ENCODE assay signal across 23 cellular contexts in genomic region chr7:7395785-7396184, GRCh38.
DNase-seq lines count a peak whose midpoint lies in the region; ATAC-seq, FAIRE-seq and TF ChIP-seq lines count a peak whose summit lies in the region.
"Had no signal": no experiment of that assay in that cellular context is flagged by ENCODE, and none has a peak within 500 bp of the region (broad histone marks: within the 10 kb centered on the region; RNA-seq: fewer than 3 reads in every experiment).

No MANE protein-coding gene starts in this region.

- intact Hi-C loops in right lobe of liver (cut with DNase I), result no loop called here

- no peaks in the 10 kb centered on the region for H3K9me3 ChIP-seq in right lobe of liver

- FAIRE-seq in islet of Langerhans (lab: Jason Lieb, UNC), result peak; percentile 5
- FAIRE-seq: G401.6, HTR-8/SVneo, K562 had no signal

- no peak overlapping the region for H3K4me3 ChIP-seq in right lobe of liver
- H3K4me3 ChIP-seq: GM23248, K562 had no signal

- H3K27ac ChIP-seq in right lobe of liver, result no peak overlapping the region
- H3K27ac ChIP-seq in substantia nigra (ENCODE audit: low read depth, low read length, poor library complexity, severe bottlenecking), result no peak overlapping the region
- H3K27ac ChIP-seq: GM23248 had no signal

- TF ChIP-seq CTCF in right lobe of liver (IDR thresholded peaks at IDR 0.05), result no peak

- no peak for TF ChIP-seq POLR2A in right lobe of liver (IDR thresholded peaks at IDR 0.05)

- H3K36me3 ChIP-seq in right lobe of liver, result no peaks in the 10 kb centered on the region

- peak in 2 of 3 experiments; percentile 12 to 55 for DNase-seq in NCI-H1417 (lab: John Stamatoyannopoulos, UW)
- no peak for DNase-seq in NCI-H1417 treated with DMSO at 0.1 percent for 48 hours (lab: John Stamatoyannopoulos, UW)
- DNase-seq in NCI-H748 (lab: John Stamatoyannopoulos, UW; ENCODE audit: unreplicated experiment), result peak; percentile 55
- no peak for DNase-seq in stimulated activated naive CD8-positive, alpha-beta T cell treated with anti-CD3 and anti-CD28 coated beads, Interleukin-15, Interleukin-2, amounts not matched to agents 100 U/mL and 50 U/mL, for 24 hours
- no peak for DNase-seq in right lobe of liver
- DNase-seq in NCI-H146 treated with DMSO at 0.1 percent for 48 hours (lab: John Stamatoyannopoulos, UW; ENCODE audit: unreplicated experiment), result no peak
- DNase-seq in substantia nigra (lab: John Stamatoyannopoulos, UW), result no peak
- DNase-seq: GM23248, H9, Kasumi-1, MV-4-11, NCI-H1436 treated with DMSO at 0.1 percent for 48 hours, NCI-H1930, NCI-H2107, NCI-H2227 treated with DMSO at 0.1 percent for 48 hours, NCI-H510A, Right ventricle myocardium superior, RPMI8226, T-cell had no signal

- ATAC-seq in stimulated activated naive CD8-positive, alpha-beta T cell treated with anti-CD3 and anti-CD28 coated beads, Interleukin-15, Interleukin-2, amounts not matched to agents 100 U/mL and 50 U/mL, for 24 hours, result no peak
- ATAC-seq in right lobe of liver, result no peak
- ATAC-seq: K562, T-cell had no signal

- H3K27me3 ChIP-seq in right lobe of liver, result no peaks in the 10 kb centered on the region

- 76% methylated on average over 4 of the region's 4 CpGs for WGBS in right lobe of liver (ENCODE audit: insufficient coverage, low coverage, low lambda C conversion rate, missing lambda C conversion rate)

- H3K4me1 ChIP-seq in right lobe of liver, result no peaks in the 10 kb centered on the region

Comparison
In these comparisons a context has a peak if more than half of its experiments do, and no peak if none do; other contexts are left out.
1. DNase-seq: peak in NCI-H1417 (2 of 3) and NCI-H748 (single experiment); none in NCI-H1417 treated with DMSO at 0.1 percent for 48 hours (single experiment), stimulated activated naive CD8-positive, alpha-beta T cell treated with anti-CD3 and anti-CD28 coated beads, Interleukin-15, Interleukin-2, amounts not matched to agents 100 U/mL and 50 U/mL, for 24 hours (single experiment), right lobe of liver (0 of 3), NCI-H146 treated with DMSO at 0.1 percent for 48 hours (single experiment) and substantia nigra (0 of 49).